In genomic region chr2:129144082-129144791, GRCh38 we compare ENCODE assay signal across 33 cellular contexts.
"Had no signal": no experiment of that assay in that cellular context is flagged by ENCODE, and none has a peak within 500 bp of the region (broad histone marks: within the 10 kb centered on the region; RNA-seq: fewer than 3 reads in every experiment).

No MANE protein-coding gene starts in this region.

- H3K9me3 ChIP-seq: body of pancreas, MG63, Peyer's patch, SJSA1 had no signal

- H3K27me3 ChIP-seq: adrenal gland, body of pancreas, MG63, Peyer's patch had no signal

- H3K4me1 ChIP-seq: adrenal gland, body of pancreas, Peyer's patch, SJSA1 had no signal

- FAIRE-seq: astrocyte, bronchial epithelial cell had no signal

- DNase-seq: activated CD4-positive, alpha-beta memory T cell treated with anti-CD3 and anti-CD28 coated beads for 36 hours; activated CD4-positive, alpha-beta T cell treated with anti-CD3 and anti-CD28 coated beads, Interleukin-2, amount 10 ng/mL, durations not matched to agents 7 days and 5 days; activated CD4-positive, CD25-positive, alpha-beta regulatory T cell; activated CD8-positive, alpha-beta memory T cell treated with anti-CD3 and anti-CD28 coated beads, Interleukin-2, amount 50 U/mL, for 4 hours; activated gamma-delta T cell treated with Interleukin-2 at 50 U/mL for 16 hours; activated naive CD4-positive, alpha-beta T cell treated with anti-CD3 and anti-CD28 coated beads for 36 hours; activated T-cell treated with anti-CD3 and anti-CD28 coated beads for 4 hours; activated T-cell treated with anti-CD3 and anti-CD28 coated beads, Interleukin-2, amount 50 U/mL, for 4 hours; adrenal gland; body of pancreas; caudate nucleus; cerebellar nuclear complex; Kasumi-1; MG63; NCI-H1092; NCI-H1436 treated with DMSO at 0.1 percent for 48 hours; NCI-H1694 treated with DMSO at 0.1 percent for 48 hours; NCI-H2029; NCI-H345; NCI-H524 treated with DMSO at 0.1 percent for 48 hours; PC-3; Peyer's patch; RPMI8226; SHP77 treated with DMSO at 0.1 percent for 48 hours; T-helper 1 cell; T-helper 2 cell; T-helper 9 cell had no signal

- H3K27me3 Mint-ChIP-seq: activated CD4-positive, alpha-beta memory T cell treated with anti-CD3 and anti-CD28 coated beads for 36 hours; activated CD4-positive, alpha-beta T cell treated with anti-CD3 and anti-CD28 coated beads, Interleukin-2, amount 10 ng/mL, durations not matched to agents 7 days and 5 days had no signal

- H3K36me3 ChIP-seq: adrenal gland, MG63, Peyer's patch, SJSA1 had no signal

- H3K27ac ChIP-seq: adrenal gland, body of pancreas, Peyer's patch, SJSA1 had no signal

- H3K4me3 ChIP-seq: adrenal gland, body of pancreas, MG63, Peyer's patch, SJSA1 had no signal

- H3K4me3 Mint-ChIP-seq: activated CD4-positive, alpha-beta memory T cell treated with anti-CD3 and anti-CD28 coated beads for 36 hours; activated CD4-positive, alpha-beta T cell treated with anti-CD3 and anti-CD28 coated beads, Interleukin-2, amount 10 ng/mL, durations not matched to agents 7 days and 5 days; activated naive CD4-positive, alpha-beta T cell treated with anti-CD3 and anti-CD28 coated beads for 36 hours; activated T-cell treated with anti-CD3 and anti-CD28 coated beads, Interleukin-2, amount 50 U/mL, for 4 hours; activated T-helper 1 cell treated with anti-CD3 and anti-CD28 coated beads, Interleukin-12 subunit alpha, Interleukin-12 subunit beta, Interleukin-2, Interleukin-4 antibody, amounts not matched to agents 30 ng/mL and 10 ng/mL and 1 ng/mL, durations not matched to agents 14 hours and 24 hours and 36 hours had no signal

- H3K27ac Mint-ChIP-seq: activated CD4-positive, alpha-beta memory T cell treated with anti-CD3 and anti-CD28 coated beads for 36 hours; activated CD4-positive, alpha-beta T cell treated with anti-CD3 and anti-CD28 coated beads, Interleukin-2, amount 10 ng/mL, durations not matched to agents 7 days and 5 days; activated naive CD4-positive, alpha-beta T cell treated with anti-CD3 and anti-CD28 coated beads for 36 hours; activated naive CD4-positive, alpha-beta T cell treated with anti-CD3 and anti-CD28 coated beads, Interleukin-2, amount 50 U/mL, for 72 hours; activated T-helper 1 cell treated with anti-CD3 and anti-CD28 coated beads, Interleukin-12 subunit alpha, Interleukin-12 subunit beta, Interleukin-2, Interleukin-4 antibody, amounts not matched to agents 30 ng/mL and 10 ng/mL and 1 ng/mL, durations not matched to agents 14 hours and 24 hours and 36 hours had no signal

- H3K4me1 Mint-ChIP-seq: activated CD4-positive, alpha-beta T cell treated with anti-CD3 and anti-CD28 coated beads, Interleukin-2, amount 10 ng/mL, durations not matched to agents 7 days and 5 days had no signal

- H3K36me3 Mint-ChIP-seq: activated CD4-positive, alpha-beta memory T cell treated with anti-CD3 and anti-CD28 coated beads for 36 hours; activated naive CD4-positive, alpha-beta T cell treated with anti-CD3 and anti-CD28 coated beads, Interleukin-2, amount 50 U/mL, for 72 hours had no signal

- H3K9me3 Mint-ChIP-seq: activated CD4-positive, alpha-beta memory T cell treated with anti-CD3 and anti-CD28 coated beads for 36 hours; activated CD4-positive, alpha-beta T cell treated with anti-CD3 and anti-CD28 coated beads, Interleukin-2, amount 10 ng/mL, durations not matched to agents 7 days and 5 days; activated naive CD4-positive, alpha-beta T cell treated with anti-CD3 and anti-CD28 coated beads for 36 hours; activated T-cell treated with anti-CD3 and anti-CD28 coated beads, Interleukin-2, amount 50 U/mL, for 4 hours; activated T-helper 1 cell treated with anti-CD3 and anti-CD28 coated beads, Interleukin-12 subunit alpha, Interleukin-12 subunit beta, Interleukin-2, Interleukin-4 antibody, amounts not matched to agents 30 ng/mL and 10 ng/mL and 1 ng/mL, durations not matched to agents 14 hours and 24 hours and 36 hours had no signal

- ATAC-seq: activated naive CD4-positive, alpha-beta T cell treated with anti-CD3 and anti-CD28 coated beads, Interleukin-2, amount 50 U/mL, for 72 hours; activated T-cell treated with anti-CD3 and anti-CD28 coated beads, Interleukin-2, amount 50 U/mL, for 4 hours; body of pancreas; PC-3; SK-N-SH treated with all-trans-retinoic acid at 6 μM for 48 hours had no signal
